In genomic region chr2:100878000-100878786, GRCh38 we compare ENCODE assay signal across 1 cellular context.
TF ChIP-seq lines count a peak whose summit lies in the region.

No MANE protein-coding gene starts in this region.

TF ChIP-seq in HepG2, 621 proteins besides CTCF, POLR2A, EP300 and RAD21 (continued from another document):
- TF ChIP-seq ZNF687 (CRISPR knock-in tag; IDR thresholded peaks at IDR 0.05) (peak; percentile 30; the same call in 1 of the 2 replicates), ZFX (CRISPR knock-in tag; IDR thresholded peaks at IDR 0.05; ENCODE audit: low read depth) (0 out of 2 replicates have a peak, but pooled peaks have one; percentile 22), KDM3A (CRISPR knock-in tag; IDR thresholded peaks at IDR 0.05; ENCODE audit: low read depth) (no peak), ZNF562 (CRISPR knock-in tag; IDR thresholded peaks at IDR 0.05; ENCODE audit: borderline replicate concordance) (no peak), ZNF30 (CRISPR knock-in tag; IDR thresholded peaks at IDR 0.05) (no peak), ZBTB38 (CRISPR knock-in tag; IDR thresholded peaks at IDR 0.05) (peak; percentile 56; the same call in 1 of the 2 replicates), ZBTB7A (CRISPR knock-in tag; IDR thresholded peaks at IDR 0.05) (no peak), MAFF (IDR thresholded peaks at IDR 0.05; ENCODE audit: low read depth, low read length) (peak; percentile 78), ZNF530 (CRISPR knock-in tag; IDR thresholded peaks at IDR 0.05; ENCODE audit: low read depth) (no peak), REL (CRISPR knock-in tag; conservative IDR thresholded peaks at IDR 0.05) (no peak), SNAPC2 (CRISPR knock-in tag; IDR thresholded peaks at IDR 0.05) (no peak), ZNF660 (CRISPR knock-in tag; IDR thresholded peaks at IDR 0.05; ENCODE audit: borderline replicate concordance, low read depth) (no peak), ZNF850 (CRISPR knock-in tag; conservative IDR thresholded peaks at IDR 0.05) (no peak), PATZ1 (CRISPR knock-in tag; IDR thresholded peaks at IDR 0.05) (no peak), AHDC1 (CRISPR knock-in tag; IDR thresholded peaks at IDR 0.05; ENCODE audit: borderline replicate concordance) (no peak), MATR3 (CRISPR knock-in tag; IDR thresholded peaks at IDR 0.05) (no peak), TFDP2 (CRISPR knock-in tag; IDR thresholded peaks at IDR 0.05) (no peak), ZNF251 (CRISPR knock-in tag; IDR thresholded peaks at IDR 0.05) (no peak), MAFK (conservative IDR thresholded peaks at IDR 0.05 in 1 of 2, IDR thresholded peaks at IDR 0.05 in 1 of 2; ENCODE audit: low read length in 2 of 2) (peak; percentile 67 to 81), NR0B2 (CRISPR knock-in tag; IDR thresholded peaks at IDR 0.05) (no peak), RBM22 (optimal IDR thresholded peaks at IDR 0.05; ENCODE audit: low read length) (peak; percentile 82), NFE2L2 (IDR thresholded peaks at IDR 0.05; ENCODE audit: low read length) (no peak), ZNF280B (CRISPR knock-in tag; IDR thresholded peaks at IDR 0.05; ENCODE audit: borderline replicate concordance) (peak; percentile 33; the same call in 1 of the 2 replicates)
TF ChIP-seq in HepG2: peak in this region for 7.
